Comparison of ENCODE assay signal across 8 cellular contexts in the genomic region with DNA sequence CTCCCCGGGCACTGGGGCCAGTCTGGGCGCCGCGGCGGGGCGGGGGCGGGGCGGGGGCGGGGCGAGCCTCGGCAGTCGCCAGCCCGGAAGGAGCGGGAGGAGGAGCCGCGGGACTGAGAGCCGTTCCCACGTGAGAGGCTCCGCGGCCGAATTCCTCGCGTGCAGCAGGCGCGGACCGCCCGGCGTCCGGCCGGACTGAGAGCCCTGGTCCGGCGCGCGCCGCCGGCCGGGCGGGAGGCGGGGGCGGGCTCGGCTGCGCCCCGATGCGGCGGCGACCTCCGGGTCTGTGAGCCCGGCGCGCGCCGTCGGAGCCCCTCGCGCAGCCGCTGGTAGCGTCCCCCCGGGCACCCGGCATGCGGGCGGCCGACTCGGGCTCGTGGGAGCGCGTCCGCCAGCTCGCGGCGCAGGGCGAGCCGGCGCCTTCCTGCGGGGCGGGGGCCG.
DNase-seq lines count a peak whose midpoint lies in the region; ATAC-seq, FAIRE-seq and TF ChIP-seq lines count a peak whose summit lies in the region.

No MANE protein-coding gene starts in this region.

- H3K79me2 ChIP-seq in K562 (ENCODE audit: control insufficient read depth, insufficient read depth, low read length) (peaks cover 36% of the 10 kb centered on the region), smooth muscle cell (ENCODE audit: low read depth) (no peaks in the 10 kb centered on the region)

- H3K9ac ChIP-seq in K562 (ENCODE audit: insufficient read depth in 1 of 2, low read depth in 2 of 2, low read length in 2 of 2), result peak overlapping the region in 1 of 2 experiments; percentile 91; a peak in 2 of 4 replicates
- no peak overlapping the region for H3K9ac ChIP-seq in iPS-15b (ENCODE audit: low read depth, low read length)
- no peak overlapping the region for H3K9ac ChIP-seq in smooth muscle cell (ENCODE audit: low read depth)

- no peak for FAIRE-seq in K562 (lab: Jason Lieb, UNC)

- H3K27me3 ChIP-seq in SJSA1 (replicated peaks), result no peaks in the 10 kb centered on the region
- H3K27me3 ChIP-seq in K562 (ENCODE audit: control insufficient read depth in 2 of 2, insufficient read depth in 2 of 2, low read length in 2 of 2), result no peaks in the 10 kb centered on the region; a peak in 1 of 5 replicates
- peaks cover 35% of the 10 kb centered on the region for H3K27me3 ChIP-seq in iPS-15b (ENCODE audit: control insufficient read depth, insufficient read depth, low read length)
- no peaks in the 10 kb centered on the region for H3K27me3 ChIP-seq in smooth muscle cell (ENCODE audit: low read depth)

- no TSS peak for BruUV-seq in K562 (replicated peaks; lab: Mats Ljungman, UMichigan)

- no peak for TF ChIP-seq RAD21 in K562 (CRISPR knock-in tag; conservative IDR thresholded peaks at IDR 0.05 in 1 of 2, IDR thresholded peaks at IDR 0.05 in 1 of 2)

- intact Hi-C loops in K562 (cut with micrococcal nuclease), result no loop called here

- H3K4me3 ChIP-seq in SJSA1, result peak overlapping the region; percentile 68
- H3K4me3 ChIP-seq in K562, result peak overlapping the region; percentile 59
- H3K4me3 ChIP-seq in iPS-15b (ENCODE audit: low read depth, low read length), result peak overlapping the region; percentile 46
- peak overlapping the region; percentile 29 for H3K4me3 ChIP-seq in smooth muscle cell

- ATAC-seq in GM21381 (IDR thresholded peaks at IDR 0.05; ENCODE audit: unreplicated experiment) (peak; percentile 60), K562 (peak; percentile 67), HG03342 (IDR thresholded peaks at IDR 0.05; ENCODE audit: unreplicated experiment) (no peak), GM21717 (IDR thresholded peaks at IDR 0.05; ENCODE audit: unreplicated experiment) (no peak)

- H3K36me3 ChIP-seq in SJSA1, result no peaks in the 10 kb centered on the region
- H3K36me3 ChIP-seq in K562 (ENCODE audit: control insufficient read depth, insufficient read depth, low read length), result 0 out of 3 replicates have a peak, but pooled peaks cover 3% of the 10 kb centered on the region
- no peaks in the 10 kb centered on the region for H3K36me3 ChIP-seq in iPS-15b (ENCODE audit: control insufficient read depth, insufficient read depth, low read length)
- H3K36me3 ChIP-seq in smooth muscle cell (ENCODE audit: low read depth), result no peaks in the 10 kb centered on the region

- under 1% methylated on average over 38 of the region's 76 CpGs for WGBS in K562 (ENCODE audit: insufficient coverage, low coverage, missing lambda C conversion rate)
- under 1% methylated on average over 60 of the region's 76 CpGs for WGBS in smooth muscle cell (ENCODE audit: low lambda C conversion rate)

- TF ChIP-seq EP300 in K562 (IDR thresholded peaks at IDR 0.05; ENCODE audit: low read length), result no peak

- CTCF ChIA-PET in K562 (lab: Yijun Ruan, JAX; ENCODE audit: low intra/inter-chr PET ratio), result interaction anchor here (0.6 to 1.2 kb wide), 2 partner anchors 103 to 122 kb away, joined by 3 to 4 read pairs; no protein-coding TSS in a partner anchor

- H3F3A ChIP-seq in smooth muscle cell (ENCODE audit: low read depth), result peaks cover 18% of the 10 kb centered on the region

- DNase-seq in AG08396 (ENCODE audit: low spot score) (peak; percentile 97), SJSA1 (ENCODE audit: low read depth in 1 of 2, low spot score in 2 of 2) (peak; percentile 18 to 77), K562 (ENCODE audit: extremely low read depth in 1 of 4, low spot score in 3 of 4) (peak; percentile 78 to 98 (median 94)), smooth muscle cell (lab: John Stamatoyannopoulos, UW; ENCODE audit: unreplicated experiment) (peak; percentile 39)

- H3K4me2 ChIP-seq in K562 (ENCODE audit: insufficient read depth, low read length), result peak overlapping the region; percentile 81
- H3K4me2 ChIP-seq in smooth muscle cell, result peak overlapping the region; percentile 78

- peak overlapping the region; percentile 92 for H2AFZ ChIP-seq in K562 (ENCODE audit: low read depth, low read length)
- H2AFZ ChIP-seq in smooth muscle cell (ENCODE audit: low read depth), result no peak overlapping the region

- no peaks in the 10 kb centered on the region for H3K9me3 ChIP-seq in SJSA1 (replicated peaks)
- no peaks in the 10 kb centered on the region for H3K9me3 ChIP-seq in K562 (replicated peaks; ENCODE audit: control insufficient read depth, insufficient read depth, low read depth, low read length)
- no peaks in the 10 kb centered on the region for H3K9me3 ChIP-seq in iPS-15b (ENCODE audit: control insufficient read depth, insufficient read depth, low read length)
- H3K9me3 ChIP-seq in smooth muscle cell (replicated peaks; ENCODE audit: low read depth), result no peaks in the 10 kb centered on the region

- no peaks in the 10 kb centered on the region for H3K9me1 ChIP-seq in K562 (ENCODE audit: control insufficient read depth, insufficient read depth, low read length)

- in situ Hi-C loops in K562 (cut with MboI), result no loop called here

- TF ChIP-seq POLR2A in K562 (conservative IDR thresholded peaks at IDR 0.05), result no peak

- H3K27ac ChIP-seq in SJSA1 (no peak overlapping the region), K562 (ENCODE audit: extremely low read depth, low read depth, low read length) (no peak overlapping the region), smooth muscle cell (ENCODE audit: low read depth) (no peak overlapping the region)

- H3K4me1 ChIP-seq in SJSA1 (replicated peaks) (peaks cover 33% of the 10 kb centered on the region), K562 (replicated peaks in 1 of 2; ENCODE audit: control insufficient read depth in 2 of 2, insufficient read depth in 2 of 2, low read length in 2 of 2) (peaks cover 24 to 32% of the 10 kb centered on the region in 2 experiments), iPS-15b (ENCODE audit: control insufficient read depth, insufficient read depth, low read length) (peaks cover 6% of the 10 kb centered on the region), smooth muscle cell (ENCODE audit: low read depth) (peaks cover 26% of the 10 kb centered on the region)

- TF ChIP-seq CTCF in K562 (IDR thresholded peaks at IDR 0.05 in 2 of 3, conservative IDR thresholded peaks at IDR 0.05 in 1 of 3; ENCODE audit: insufficient read depth in 2 of 3, low read depth in 1 of 3, low read length in 3 of 3) (no peak), smooth muscle cell (IDR thresholded peaks at IDR 0.05; ENCODE audit: borderline replicate concordance, insufficient read depth, poor library complexity, severe bottlenecking) (no peak)

- POLR2A ChIA-PET in K562 (lab: Yijun Ruan, JAX), result interaction anchor here (0.6 kb wide), 2 partner anchors 16 to 95 kb away, joined by 3 to 4 read pairs; no protein-coding TSS in a partner anchor

- H4K20me1 ChIP-seq in K562 (replicated peaks; ENCODE audit: control insufficient read depth, insufficient read depth, low read length), result peaks cover 25% of the 10 kb centered on the region
- H4K20me1 ChIP-seq in smooth muscle cell (ENCODE audit: low read depth), result peaks cover 5% of the 10 kb centered on the region

TF ChIP-seq in K562, 482 proteins besides CTCF, POLR2A, EP300 and RAD21 (continues in another document):
- no peak for TF ChIP-seq HMGN3 (IDR thresholded peaks at IDR 0.05; ENCODE audit: borderline replicate concordance, extremely low read depth, insufficient read length, low read depth, low read length)
- TF ChIP-seq, protein P1, sequence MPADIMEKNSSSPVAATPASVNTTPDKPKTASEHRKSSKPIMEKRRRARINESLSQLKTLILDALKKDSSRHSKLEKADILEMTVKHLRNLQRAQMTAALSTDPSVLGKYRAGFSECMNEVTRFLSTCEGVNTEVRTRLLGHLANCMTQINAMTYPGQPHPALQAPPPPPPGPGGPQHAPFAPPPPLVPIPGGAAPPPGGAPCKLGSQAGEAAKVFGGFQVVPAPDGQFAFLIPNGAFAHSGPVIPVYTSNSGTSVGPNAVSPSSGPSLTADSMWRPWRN (IDR thresholded peaks at IDR 0.05; ENCODE audit: low read depth), result no peak
- TF ChIP-seq EZH2 (IDR thresholded peaks at IDR 0.05; ENCODE audit: borderline replicate concordance, low read depth, low read length), result no peak
- TF ChIP-seq, protein P2, sequence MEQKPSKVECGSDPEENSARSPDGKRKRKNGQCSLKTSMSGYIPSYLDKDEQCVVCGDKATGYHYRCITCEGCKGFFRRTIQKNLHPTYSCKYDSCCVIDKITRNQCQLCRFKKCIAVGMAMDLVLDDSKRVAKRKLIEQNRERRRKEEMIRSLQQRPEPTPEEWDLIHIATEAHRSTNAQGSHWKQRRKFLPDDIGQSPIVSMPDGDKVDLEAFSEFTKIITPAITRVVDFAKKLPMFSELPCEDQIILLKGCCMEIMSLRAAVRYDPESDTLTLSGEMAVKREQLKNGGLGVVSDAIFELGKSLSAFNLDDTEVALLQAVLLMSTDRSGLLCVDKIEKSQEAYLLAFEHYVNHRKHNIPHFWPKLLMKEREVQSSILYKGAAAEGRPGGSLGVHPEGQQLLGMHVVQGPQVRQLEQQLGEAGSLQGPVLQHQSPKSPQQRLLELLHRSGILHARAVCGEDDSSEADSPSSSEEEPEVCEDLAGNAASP (IDR thresholded peaks at IDR 0.05), result no peak
- TF ChIP-seq RBM39 (optimal IDR thresholded peaks at IDR 0.05; ENCODE audit: low read depth, low read length), result no peak
- TF ChIP-seq NELFE (IDR thresholded peaks at IDR 0.05; ENCODE audit: insufficient read depth, insufficient read length), result no peak
- no peak for TF ChIP-seq PHF20 (IDR thresholded peaks at IDR 0.05; ENCODE audit: partially characterized antibody)
- peak; percentile 60 for TF ChIP-seq RBBP5 (IDR thresholded peaks at IDR 0.05; ENCODE audit: borderline replicate concordance, insufficient read depth, low read length, poor library complexity, severe bottlenecking)
- no peak for TF ChIP-seq PCBP1 (IDR thresholded peaks at IDR 0.05; ENCODE audit: low read depth, low read length, poor library complexity, severe bottlenecking)
- peak; percentile 56; the same call in 1 of the 2 replicates for TF ChIP-seq ETS1 (conservative IDR thresholded peaks at IDR 0.05; ENCODE audit: control insufficient read depth, low read depth, low read length)
- no peak for TF ChIP-seq ZNF23 (CRISPR knock-in tag; IDR thresholded peaks at IDR 0.05)
- TF ChIP-seq BRD4 (IDR thresholded peaks at IDR 0.05), result no peak
- TF ChIP-seq SRSF3 (IDR thresholded peaks at IDR 0.05; ENCODE audit: insufficient read depth, low read length), result no peak
- TF ChIP-seq DNMT1 (IDR thresholded peaks at IDR 0.05), result no peak
- no peak for TF ChIP-seq SRF (CRISPR knock-in tag; IDR thresholded peaks at IDR 0.05)

Comparison
In these comparisons a context has a peak if more than half of its experiments do, and no peak if none do; other contexts are left out.
1. DNase-seq: peak in every context shown above with its lines; median percentile 97 in AG08396; 94 in K562; 48 in SJSA1; 39 in smooth muscle cell.
2. ATAC-seq: peak in GM21381 (single experiment) and K562 (single experiment); none in HG03342 (single experiment) and GM21717 (single experiment).
3. Peak in every context shown above with its lines, with median percentiles within 50 percentile points of each other: H3K4me3 ChIP-seq.